ENCODE assay signal across 8 cellular contexts in genomic region chr2:192194065-192194865, GRCh38. TPM values are rescaled to one million over a fixed set of nuclear protein-coding genes. Genes with fewer than 3 reads are reported as not detected.
DNase-seq lines count a peak whose midpoint lies in the region; ATAC-seq, FAIRE-seq and TF ChIP-seq lines count a peak whose summit lies in the region.

No MANE protein-coding gene starts in this region.

- WGBS in A549 (ENCODE audit: missing lambda C conversion rate): 52% methylated on average over 23 of the region's 52 CpGs

- TF ChIP-seq CTCF in A549 (IDR thresholded peaks at IDR 0.05): no peak
- TF ChIP-seq CTCF in activated CD8-positive, alpha-beta T cell treated with anti-CD3 and anti-CD28 coated beads for 36 hours (IDR thresholded peaks at IDR 0.05): no peak
- no peak for TF ChIP-seq CTCF in fibroblast of pulmonary artery (IDR thresholded peaks at IDR 0.05; ENCODE audit: low read length, missing control alignments)
- TF ChIP-seq CTCF in omental fat pad (IDR thresholded peaks at IDR 0.05): no peak

- no peak for FAIRE-seq in A549 (lab: Jason Lieb, UNC)
- FAIRE-seq in HTR-8/SVneo (lab: Jason Lieb, UNC): no peak

- H3K9me3 ChIP-seq in A549: no peaks in the 10 kb centered on the region

- peak overlapping the region; percentile 69 for H3K4me3 Mint-ChIP-seq in activated CD8-positive, alpha-beta T cell treated with anti-CD3 and anti-CD28 coated beads for 36 hours

- no peak overlapping the region for H3K27ac Mint-ChIP-seq in activated CD8-positive, alpha-beta T cell treated with anti-CD3 and anti-CD28 coated beads for 36 hours

- ATAC-seq in A549: peak; percentile 26 to 34
- ATAC-seq in GM19351 (IDR thresholded peaks at IDR 0.05; ENCODE audit: unreplicated experiment): peak; percentile 26
- ATAC-seq in activated CD8-positive, alpha-beta T cell treated with anti-CD3 and anti-CD28 coated beads for 36 hours: peak; percentile 41
- peak; percentile 34 for ATAC-seq in omental fat pad (ENCODE audit: low FRiP score)

- H3K9me3 Mint-ChIP-seq in activated CD8-positive, alpha-beta T cell treated with anti-CD3 and anti-CD28 coated beads for 36 hours: no peaks in the 10 kb centered on the region

- H3K4me1 Mint-ChIP-seq in activated CD8-positive, alpha-beta T cell treated with anti-CD3 and anti-CD28 coated beads for 36 hours (ENCODE audit: low read depth): peaks cover 18% of the 10 kb centered on the region

- DNase-seq in A549 (ENCODE audit: low read depth in 1 of 2, low spot score in 1 of 2): peak in 1 of 2 experiments; percentile 3
- DNase-seq in HTR-8/SVneo (ENCODE audit: insufficient read length, low spot score): peak; percentile 31
- peak; percentile 34 for DNase-seq in activated CD8-positive, alpha-beta T cell treated with anti-CD3 and anti-CD28 coated beads for 36 hours
- no peak for DNase-seq in fibroblast of pulmonary artery (ENCODE audit: low read depth)
- DNase-seq in omental fat pad (ENCODE audit: low spot score): no peak
- DNase-seq in NCI-H2081 treated with DMSO at 0.1 percent for 48 hours (lab: John Stamatoyannopoulos, UW): no peak
- DNase-seq in NCI-H2029 treated with DMSO at 0.1 percent for 48 hours (lab: John Stamatoyannopoulos, UW): no peak

- H3K27ac ChIP-seq in A549: no peak overlapping the region

- no peak for TF ChIP-seq RAD21 in A549 (conservative IDR thresholded peaks at IDR 0.05 in 1 of 2, IDR thresholded peaks at IDR 0.05 in 1 of 2)

- CTCF ChIA-PET in A549 (lab: Yijun Ruan, JAX): interaction anchor here (0.8 to 2.1 kb wide), 12 partner anchors 8 to 643 kb away, joined by 3 to 7 read pairs (median 4); no protein-coding TSS in a partner anchor
- CTCF ChIA-PET in activated CD8-positive, alpha-beta T cell treated with anti-CD3 and anti-CD28 coated beads for 36 hours (lab: Charles Lee): interaction anchor here (0.7 to 2.8 kb wide), 4 partner anchors 12 to 151 kb away, joined by 3 to 12 read pairs (median 4); no protein-coding TSS in a partner anchor

- no peaks in the 10 kb centered on the region for H3K36me3 Mint-ChIP-seq in activated CD8-positive, alpha-beta T cell treated with anti-CD3 and anti-CD28 coated beads for 36 hours (ENCODE audit: low read depth)

- intact Hi-C loops in activated CD8-positive, alpha-beta T cell treated with anti-CD3 and anti-CD28 coated beads for 36 hours (cut with micrococcal nuclease): no loop called here

- POLR2A ChIA-PET in A549 (lab: Yijun Ruan, JAX): no interaction called here
- POLR2A ChIA-PET in activated CD8-positive, alpha-beta T cell treated with anti-CD3 and anti-CD28 coated beads for 36 hours (lab: Charles Lee): no interaction called here

- no peak for TF ChIP-seq EP300 in A549 (IDR thresholded peaks at IDR 0.05)

- H3K4me3 ChIP-seq in A549 (peak overlapping the region; percentile 52), fibroblast of pulmonary artery (replicated peaks; ENCODE audit: low read depth, low read length) (peak overlapping the region; percentile 65)

- no peak for TF ChIP-seq POLR2A in A549 (IDR thresholded peaks at IDR 0.05; ENCODE audit: low read length)

- peaks cover 8% of the 10 kb centered on the region; the same call in 1 of the 3 replicates for H3K4me1 ChIP-seq in A549

- H3K27me3 Mint-ChIP-seq in activated CD8-positive, alpha-beta T cell treated with anti-CD3 and anti-CD28 coated beads for 36 hours: peaks cover 63% of the 10 kb centered on the region

- H3K4me2 ChIP-seq in A549: peak overlapping the region; percentile 98

TF ChIP-seq in A549, 52 proteins besides CTCF, POLR2A, EP300 and RAD21:
- no peak for TF ChIP-seq GATA3 (IDR thresholded peaks at IDR 0.05; ENCODE audit: borderline replicate concordance)
- TF ChIP-seq MAX (IDR thresholded peaks at IDR 0.05): no peak
- no peak for TF ChIP-seq TFCP2L1 (CRISPR knock-in tag; IDR thresholded peaks at IDR 0.05)
- TF ChIP-seq JUNB (IDR thresholded peaks at IDR 0.05): no peak
- no peak for TF ChIP-seq ZSCAN20 (CRISPR knock-in tag; IDR thresholded peaks at IDR 0.05)
- TF ChIP-seq NPAS2 (CRISPR knock-in tag; IDR thresholded peaks at IDR 0.05; ENCODE audit: borderline replicate concordance): no peak
- TF ChIP-seq HEYL (CRISPR knock-in tag; IDR thresholded peaks at IDR 0.05): no peak
- no peak for TF ChIP-seq RCOR1 (IDR thresholded peaks at IDR 0.05; ENCODE audit: low read depth, low read length)
- no peak for TF ChIP-seq NR3C1 (IDR thresholded peaks at IDR 0.05)
- TF ChIP-seq POLR2AphosphoS2 (conservative IDR thresholded peaks at IDR 0.05; ENCODE audit: low read length): no peak
- TF ChIP-seq PHF8 (IDR thresholded peaks at IDR 0.05; ENCODE audit: borderline replicate concordance, low read depth): no peak
- TF ChIP-seq JUN (IDR thresholded peaks at IDR 0.05): no peak
- no peak for TF ChIP-seq TP53 (CRISPR knock-in tag; IDR thresholded peaks at IDR 0.05)
- no peak for TF ChIP-seq KDM5A (IDR thresholded peaks at IDR 0.05)
- TF ChIP-seq FOXS1 (CRISPR knock-in tag; IDR thresholded peaks at IDR 0.05): no peak

RNA-seq across cellular contexts. Expression of gene TMEFF2, which starts 0.5 kb away (rescaled TPM):
- 0.30 and 0.32 TPM in 2 replicates for polyA plus RNA-seq in A549 (2011; rRNA removed)
- polyA plus RNA-seq in A549 (2012; cell fraction: cytosol; rRNA removed): 0.22 and 0.35 TPM in 2 replicates
- polyA plus RNA-seq in A549 (2012; cell fraction: nucleus; rRNA removed): 0.18 and 0.24 TPM in 2 replicates
- polyA plus RNA-seq in A549 (2017; fragmentation: RNase III; extraction: RNeasy Plus Mini Kit Qiagen cat#74134 plus additional on column Dnase treatment): 0.29 to 0.70 TPM (median 0.46 TPM) in 3 replicates
- 0.08 TPM in 1 of 2 replicates, not detected in the other for polyA minus RNA-seq in A549 (2011; rRNA and poly(A)+ RNA removed)
- total RNA-seq in activated CD8-positive, alpha-beta T cell treated with anti-CD3 and anti-CD28 coated beads for 36 hours: not detected
- not detected for total RNA-seq in omental fat pad

Comparison
In these comparisons a context has a peak if more than half of its experiments do, and no peak if none do; other contexts are left out.
1. DNase-seq: peak in HTR-8/SVneo (single experiment) and activated CD8-positive, alpha-beta T cell treated with anti-CD3 and anti-CD28 coated beads for 36 hours (single experiment); none in fibroblast of pulmonary artery (single experiment), omental fat pad (single experiment), NCI-H2081 treated with DMSO at 0.1 percent for 48 hours (single experiment) and NCI-H2029 treated with DMSO at 0.1 percent for 48 hours (single experiment).
2. Peak in every context shown above with its lines, with median percentiles within 50 percentile points of each other: ATAC-seq.